In the genomic region with DNA sequence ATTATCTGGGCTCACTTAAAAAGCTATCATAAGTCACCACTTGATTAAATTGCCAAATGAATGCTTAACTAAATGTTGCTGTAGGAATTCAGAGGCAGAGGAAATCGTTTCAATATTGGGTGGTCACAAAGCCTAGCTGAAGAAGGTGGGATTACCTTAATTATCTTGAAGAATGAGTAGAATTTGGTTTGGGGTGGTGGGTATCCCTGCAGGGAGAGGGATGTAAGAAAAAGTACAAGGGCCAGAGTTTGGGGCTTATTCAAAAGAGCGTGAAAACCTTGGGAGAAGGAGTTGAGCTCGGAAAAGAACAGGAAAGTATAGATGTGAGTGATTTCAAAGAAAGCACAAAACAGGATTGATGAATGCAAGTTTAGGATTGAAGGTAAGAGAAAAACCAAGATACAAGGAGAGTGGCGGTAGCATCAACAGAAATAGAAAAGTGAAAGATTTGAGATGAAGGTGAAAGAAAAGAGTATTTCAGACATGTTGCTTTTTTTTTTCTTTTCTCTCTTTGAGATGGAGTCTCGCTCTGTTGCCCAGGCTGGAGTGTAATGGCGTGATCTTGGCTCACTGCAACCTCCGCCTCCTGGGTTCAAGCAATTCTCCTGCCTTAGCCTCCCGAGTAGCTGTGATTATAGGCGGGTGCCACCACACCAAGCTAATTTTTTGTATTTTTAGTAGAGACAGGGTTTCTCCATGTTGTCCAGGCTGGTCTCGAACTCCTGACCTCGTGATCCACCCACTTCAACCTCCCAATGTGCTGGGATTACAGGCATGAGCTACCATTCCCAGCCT, we compare ENCODE assay signal across 13 cellular contexts. TPM values are rescaled to one million over a fixed set of nuclear protein-coding genes. Genes with fewer than 3 reads are reported as not detected.
DNase-seq lines count a peak whose midpoint lies in the region; ATAC-seq, FAIRE-seq and TF ChIP-seq lines count a peak whose summit lies in the region.
"Had no signal": no experiment of that assay in that cellular context is flagged by ENCODE, and none has a peak within 500 bp of the region (broad histone marks: within the 10 kb centered on the region; RNA-seq: fewer than 3 reads in every experiment).

No MANE protein-coding gene starts in this region.

- no peak overlapping the region for H3K18ac ChIP-seq in mesenchymal stem cell (ENCODE audit: low read depth in 1 of 2, low read length in 2 of 2)

- ATAC-seq in HG02870 (IDR thresholded peaks at IDR 0.05; ENCODE audit: unreplicated experiment): no peak
- ATAC-seq in HG03354 (IDR thresholded peaks at IDR 0.05; ENCODE audit: poor library complexity, severe bottlenecking, unreplicated experiment): no peak
- ATAC-seq: left colon had no signal

- H4K20me1 ChIP-seq in BLaER1 treated with 17β-estradiol and CSF1 and Interleukin-3, amounts not matched to agents 10 nM and 100 nM: peaks cover 0 to 30% (median 9%) of the 10 kb centered on the region in 11 experiments; a peak in 6 of 22 replicates

- H3K4me3 ChIP-seq in BLaER1 treated with 17β-estradiol and CSF1 and Interleukin-3, amounts not matched to agents 10 nM and 100 nM: peak overlapping the region; percentile 79 to 94 (median 87); a peak in 14 of 20 replicates
- peak overlapping the region in 1 of 2 experiments; percentile 97 for H3K4me3 ChIP-seq in mesenchymal stem cell (ENCODE audit: insufficient read depth in 1 of 2, low read depth in 1 of 2, low read length in 2 of 2)

- H3K9me3 ChIP-seq in BLaER1 treated with 17β-estradiol and CSF1 and Interleukin-3, amounts not matched to agents 10 nM and 100 nM (replicated peaks in 1 of 11): no peaks in the 10 kb centered on the region
- no peaks in the 10 kb centered on the region for H3K9me3 ChIP-seq in mesenchymal stem cell (ENCODE audit: control insufficient read depth, low read length)
- H3K9me3 ChIP-seq: testis had no signal

- no peak overlapping the region for H2BK12ac ChIP-seq in mesenchymal stem cell (ENCODE audit: low read length in 2 of 2)

- no peak overlapping the region for H2AK5ac ChIP-seq in mesenchymal stem cell (ENCODE audit: low read length, severe bottlenecking)

- no peaks in the 10 kb centered on the region for H3K27me3 ChIP-seq in BLaER1 treated with 17β-estradiol and CSF1 and Interleukin-3, amounts not matched to agents 10 nM and 100 nM
- no peaks in the 10 kb centered on the region for H3K27me3 ChIP-seq in mesenchymal stem cell (ENCODE audit: control insufficient read depth in 1 of 2, insufficient read depth in 1 of 2, low read length in 2 of 2)
- H3K27me3 ChIP-seq: testis had no signal

- H3K27me3 Mint-ChIP-seq in HFFc6 (ENCODE audit: insufficient read depth): no peaks in the 10 kb centered on the region
- H3K27me3 Mint-ChIP-seq in activated naive CD8-positive, alpha-beta T cell: no peaks in the 10 kb centered on the region

- H3K9me3 Mint-ChIP-seq in HFFc6: no peaks in the 10 kb centered on the region
- no peaks in the 10 kb centered on the region for H3K9me3 Mint-ChIP-seq in activated naive CD8-positive, alpha-beta T cell (ENCODE audit: low read depth)
- H3K9me3 Mint-ChIP-seq: dendritic cell treated with granulocyte-macrophage colony-stimulating factor and Interleukin-4, amounts not matched to agents 40 ng/mL and 50 ng/mL, for 4 days had no signal

- H2BK15ac ChIP-seq in mesenchymal stem cell (ENCODE audit: low read depth, poor library complexity, severe bottlenecking): no peak overlapping the region

- FAIRE-seq in H54 (lab: Jason Lieb, UNC): no peak
- FAIRE-seq: RCC 7860 had no signal

- H3K4me3 Mint-ChIP-seq in HFFc6: peak overlapping the region; percentile 97
- H3K4me3 Mint-ChIP-seq in activated naive CD8-positive, alpha-beta T cell: peak overlapping the region; percentile 90

- no peak overlapping the region for H2BK5ac ChIP-seq in mesenchymal stem cell (ENCODE audit: low read depth, low read length, poor library complexity, severe bottlenecking)

- peak overlapping the region; percentile 68 to 91 (median 87) for H3K4me2 ChIP-seq in BLaER1 treated with 17β-estradiol and CSF1 and Interleukin-3, amounts not matched to agents 10 nM and 100 nM
- H3K4me2 ChIP-seq in mesenchymal stem cell (ENCODE audit: low read length, poor library complexity, severe bottlenecking): no peak overlapping the region

- peaks cover 8 to 18% (median 14%) of the 10 kb centered on the region in 10 experiments for H3K4me1 ChIP-seq in BLaER1 treated with 17β-estradiol and CSF1 and Interleukin-3, amounts not matched to agents 10 nM and 100 nM
- H3K4me1 ChIP-seq in mesenchymal stem cell (ENCODE audit: control insufficient read depth, insufficient read depth, low read depth, low read length): no peaks in the 10 kb centered on the region

- H3K4ac ChIP-seq in mesenchymal stem cell (ENCODE audit: low read depth in 1 of 2, low read length in 2 of 2): no peak overlapping the region

- H3K4me1 Mint-ChIP-seq in HFFc6 (ENCODE audit: low read depth): peaks cover 27% of the 10 kb centered on the region
- H3K4me1 Mint-ChIP-seq in activated naive CD8-positive, alpha-beta T cell (ENCODE audit: low read depth): peaks cover 22% of the 10 kb centered on the region

- no peak overlapping the region for H2BK120ac ChIP-seq in mesenchymal stem cell (ENCODE audit: low read depth, low read length)

- H4K8ac ChIP-seq in mesenchymal stem cell (ENCODE audit: low read length): no peak overlapping the region

- no peak overlapping the region for H2AFZ ChIP-seq in mesenchymal stem cell (ENCODE audit: low read depth, low read length)

- H3K9ac ChIP-seq in BLaER1 treated with 17β-estradiol and CSF1 and Interleukin-3, amounts not matched to agents 10 nM and 100 nM: peak overlapping the region in 6 of 11 experiments; percentile 89 to 95 (median 92); a peak in 6 of 22 replicates
- H3K9ac ChIP-seq in mesenchymal stem cell (ENCODE audit: low read length): peak overlapping the region; percentile 98

- WGBS in mesenchymal stem cell: 91% methylated on average over 8 of the region's 11 CpGs

- no peak for TF ChIP-seq CTCF in HFFc6 (IDR thresholded peaks at IDR 0.05)

- H4K91ac ChIP-seq in mesenchymal stem cell (ENCODE audit: low read length): no peak overlapping the region

- H3K23ac ChIP-seq in mesenchymal stem cell (ENCODE audit: low read length in 2 of 2): no peak overlapping the region

- H3K36me3 Mint-ChIP-seq in HFFc6 (ENCODE audit: low read depth): no peaks in the 10 kb centered on the region
- H3K36me3 Mint-ChIP-seq in activated naive CD8-positive, alpha-beta T cell: no peaks in the 10 kb centered on the region

- H3K79me1 ChIP-seq in mesenchymal stem cell (replicated peaks; ENCODE audit: low read length, poor library complexity, severe bottlenecking): peaks cover 14% of the 10 kb centered on the region

- no peak overlapping the region for H3K14ac ChIP-seq in mesenchymal stem cell (ENCODE audit: low read length in 2 of 2)

- TF ChIP-seq POLR2A in H54 (IDR thresholded peaks at IDR 0.05; ENCODE audit: low read depth, low read length): no peak

- H3K27ac ChIP-seq in BLaER1 treated with 17β-estradiol and CSF1 and Interleukin-3, amounts not matched to agents 10 nM and 100 nM: no peak overlapping the region
- no peak overlapping the region for H3K27ac ChIP-seq in mesenchymal stem cell (ENCODE audit: low read length, poor library complexity, severe bottlenecking)

- H3K27ac Mint-ChIP-seq in HFFc6: no peak overlapping the region
- no peak overlapping the region for H3K27ac Mint-ChIP-seq in activated naive CD8-positive, alpha-beta T cell

- H3K36me3 ChIP-seq in BLaER1 treated with 17β-estradiol and CSF1 and Interleukin-3, amounts not matched to agents 10 nM and 100 nM: peaks cover 13 to 26% (median 16%) of the 10 kb centered on the region in 11 experiments; a peak in 20 of 22 replicates
- peaks cover 4 to 14% of the 10 kb centered on the region in 2 experiments for H3K36me3 ChIP-seq in mesenchymal stem cell (ENCODE audit: control insufficient read depth in 1 of 2, insufficient read depth in 2 of 2, low read depth in 1 of 2, low read length in 2 of 2)

- DNase-seq in HFFc6 (no peak), mesenchymal stem cell (no peak), SIG-M5 treated with dmso at 0.1 percent for 504 hours (lab: John Stamatoyannopoulos, UW; ENCODE audit: unreplicated experiment) (no peak), H54 (ENCODE audit: insufficient read length, low spot score) (no peak)
- DNase-seq: left colon, NCI-H1105 treated with DMSO at 0.1 percent for 48 hours, testis had no signal

RNA-seq across cellular contexts. Expression of a gene that starts 1.7 kb away (rescaled TPM):
- total RNA-seq in HFFc6 (2021; fragmentation: NEBNext Ultra II Directional; extraction: Animal tissue kit (Norgen Biotek cat#: 25700)): 10 to 100 TPM in 1 of 6 experiments, 1 to 10 TPM in 5; 7.1 to 10.1 (median 8.4) TPM
- 8.8 TPM for polyA plus RNA-seq in mesenchymal stem cell (2013, experiment 1 of 2)
- polyA plus RNA-seq in mesenchymal stem cell (2013, experiment 2 of 2): 9.8 TPM

RNA-seq across cellular contexts. Expression of a gene that starts 18.8 kb away (rescaled TPM):
- total RNA-seq in HFFc6 (2021; fragmentation: NEBNext Ultra II Directional; extraction: Animal tissue kit (Norgen Biotek cat#: 25700)): 10 to 100 TPM; 12.1 to 16.1 (median 13.2) TPM
- 8.9 TPM for polyA plus RNA-seq in mesenchymal stem cell (2013, experiment 1 of 2)
- 7.6 TPM for polyA plus RNA-seq in mesenchymal stem cell (2013, experiment 2 of 2)
